In the genomic region with DNA sequence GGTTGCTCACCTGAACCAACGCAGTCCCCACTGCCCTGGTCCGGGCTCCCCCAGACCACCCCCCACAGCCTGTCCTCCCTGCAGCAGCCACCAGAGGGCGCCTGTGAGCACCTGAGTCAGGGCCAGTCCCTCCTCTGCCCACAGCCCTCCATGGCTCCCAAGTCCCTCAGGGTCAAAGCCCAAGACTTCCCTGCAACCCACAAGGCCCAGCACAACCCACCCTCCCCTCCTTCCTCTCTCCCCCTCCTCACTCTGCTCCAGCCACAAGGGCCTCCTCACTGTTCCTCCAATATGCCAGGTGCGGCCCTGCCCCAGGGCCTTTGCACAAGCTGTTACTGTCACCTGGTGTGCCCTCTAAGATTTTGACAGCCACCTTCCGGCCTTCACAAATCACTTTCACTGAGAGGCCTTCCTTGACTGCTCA, we compare ENCODE assay signal across 8 cellular contexts. TPM values are rescaled to one million over a fixed set of nuclear protein-coding genes. Genes with fewer than 3 reads are reported as not detected.
A peak's percentile ranks its signal among the peaks of the same experiment; 100 is the strongest.
DNase-seq lines count a peak whose midpoint lies in the region; ATAC-seq and TF ChIP-seq lines count a peak whose summit lies in the region.

No MANE protein-coding gene starts in this region.

- ATAC-seq in HG03457 (IDR thresholded peaks at IDR 0.05; ENCODE audit: unreplicated experiment) (no peak), GM21423 (IDR thresholded peaks at IDR 0.05; ENCODE audit: unreplicated experiment) (no peak)

- no peaks in the 10 kb centered on the region for H4K20me1 ChIP-seq in OCI-LY7 (ENCODE audit: insufficient read depth, low read length)

- no peaks in the 10 kb centered on the region for H3K9me2 ChIP-seq in OCI-LY7 (ENCODE audit: insufficient read depth, low read length)

- POLR2A ChIA-PET in OCI-LY7 (lab: Charles Lee): interaction anchor here (0.7 kb wide), 1 partner anchor 635 kb away, joined by 3 read pairs; no protein-coding TSS in a partner anchor

- no peak overlapping the region for H3K4me3 ChIP-seq in BE2C (ENCODE audit: low read depth, low read length)
- H3K4me3 ChIP-seq in OCI-LY7 (ENCODE audit: low read depth, low read length, poor library complexity, severe bottlenecking): no peak overlapping the region

- TF ChIP-seq CTCF in BE2C (IDR thresholded peaks at IDR 0.05; ENCODE audit: low read depth, low read length) (peak; percentile 77), OCI-LY7 (conservative IDR thresholded peaks at IDR 0.05; ENCODE audit: low read length) (peak; percentile 95)

- BruUV-seq in OCI-LY7 (replicated peaks; lab: Mats Ljungman, UMichigan): no TSS peak

- DNase-seq in BE2C (peak; percentile 51), OCI-LY7 (ENCODE audit: low spot score) (peak; percentile 38), iPS-NIHi11 (ENCODE audit: low spot score) (peak; percentile 80), NCI-H748 treated with DMSO at 0.1 percent for 48 hours (lab: John Stamatoyannopoulos, UW) (no peak)
- peak; percentile 51 for DNase-seq in activated effector memory CD4-positive, alpha-beta T cell treated with Interleukin-2 at 50 U/mL for 16 hours
- peak; percentile 43 to 61 for DNase-seq in stimulated activated CD8-positive, alpha-beta memory T cell treated with anti-CD3 and anti-CD28 coated beads, Interleukin-2, amount 100 ng/mL, for 48 hours (ENCODE audit: low read depth in 2 of 2)

- H3K27me3 ChIP-seq in BE2C: no peaks in the 10 kb centered on the region; the same call in 1 of the 2 replicates

- intact Hi-C loops in OCI-LY7 (cut with micrococcal nuclease; ENCODE audit: unreplicated experiment): loop anchor here (1.0 kb wide), 1 partner anchor 17 kb away; no protein-coding TSS in a partner anchor

- no peaks in the 10 kb centered on the region for H3K79me2 ChIP-seq in OCI-LY7 (ENCODE audit: insufficient read depth, low read depth, low read length)

- CTCF ChIA-PET in OCI-LY7 (lab: Charles Lee; ENCODE audit: unreplicated experiment): no interaction called here

- no peak overlapping the region for H2AFZ ChIP-seq in OCI-LY7 (ENCODE audit: low read length)

- no peaks in the 10 kb centered on the region for H3K4me1 ChIP-seq in BE2C
- H3K4me1 ChIP-seq in OCI-LY7 (ENCODE audit: insufficient read depth, low read length, poor library complexity, severe bottlenecking): peaks cover 17% of the 10 kb centered on the region

- no peak overlapping the region for H3K27ac ChIP-seq in OCI-LY7 (ENCODE audit: low read depth, low read length, poor library complexity, severe bottlenecking)

- no peak overlapping the region; the same call in 1 of the 2 replicates for H3K4me2 ChIP-seq in OCI-LY7 (ENCODE audit: low read length)

- H3K36me3 ChIP-seq in BE2C: no peaks in the 10 kb centered on the region
- H3K36me3 ChIP-seq in OCI-LY7 (ENCODE audit: insufficient read depth, low read length): no peaks in the 10 kb centered on the region

- no peaks in the 10 kb centered on the region for H3K9me3 ChIP-seq in BE2C
- H3K9me3 ChIP-seq in OCI-LY7 (ENCODE audit: low read length): no peaks in the 10 kb centered on the region

RNA-seq across cellular contexts. Expression of a gene that starts 10.9 kb away (rescaled TPM):
- 1.9 TPM for polyA plus RNA-seq in BE2C (2012; ENCODE audit: insufficient read depth, insufficient read length, low read depth)
- total RNA-seq in OCI-LY7 (2014; rRNA removed; shearing (Covaris generic)): not detected in 2 replicates
- not detected in 2 replicates for total RNA-seq in OCI-LY7 (2022)

RNA-seq across cellular contexts. Expression of a gene that starts 31.9 kb away (rescaled TPM):
- polyA plus RNA-seq in BE2C (2012; ENCODE audit: insufficient read depth, insufficient read length, low read depth): not detected
- 25.9 and 34.1 TPM in 2 replicates for total RNA-seq in OCI-LY7 (2014; rRNA removed; shearing (Covaris generic))
- total RNA-seq in OCI-LY7 (2022): 25.8 and 26.5 TPM in 2 replicates

RNA-seq across cellular contexts. Expression of a gene that starts 39.0 kb away (rescaled TPM):
- 139 TPM for polyA plus RNA-seq in BE2C (2012; ENCODE audit: insufficient read depth, insufficient read length, low read depth)
- 33.2 and 49.2 TPM in 2 replicates for total RNA-seq in OCI-LY7 (2014; rRNA removed; shearing (Covaris generic))
- total RNA-seq in OCI-LY7 (2022): 52.7 and 61.9 TPM in 2 replicates

RNA-seq across cellular contexts. Expression of a gene that starts 52.5 kb away (rescaled TPM):
- polyA plus RNA-seq in BE2C (2012; ENCODE audit: insufficient read depth, insufficient read length, low read depth): 180 TPM
- 12.9 and 13.4 TPM in 2 replicates for total RNA-seq in OCI-LY7 (2014; rRNA removed; shearing (Covaris generic))
- 10.1 and 14.3 TPM in 2 replicates for total RNA-seq in OCI-LY7 (2022)
